ENCODE assay signal across 8 cellular contexts in the genomic region with DNA sequence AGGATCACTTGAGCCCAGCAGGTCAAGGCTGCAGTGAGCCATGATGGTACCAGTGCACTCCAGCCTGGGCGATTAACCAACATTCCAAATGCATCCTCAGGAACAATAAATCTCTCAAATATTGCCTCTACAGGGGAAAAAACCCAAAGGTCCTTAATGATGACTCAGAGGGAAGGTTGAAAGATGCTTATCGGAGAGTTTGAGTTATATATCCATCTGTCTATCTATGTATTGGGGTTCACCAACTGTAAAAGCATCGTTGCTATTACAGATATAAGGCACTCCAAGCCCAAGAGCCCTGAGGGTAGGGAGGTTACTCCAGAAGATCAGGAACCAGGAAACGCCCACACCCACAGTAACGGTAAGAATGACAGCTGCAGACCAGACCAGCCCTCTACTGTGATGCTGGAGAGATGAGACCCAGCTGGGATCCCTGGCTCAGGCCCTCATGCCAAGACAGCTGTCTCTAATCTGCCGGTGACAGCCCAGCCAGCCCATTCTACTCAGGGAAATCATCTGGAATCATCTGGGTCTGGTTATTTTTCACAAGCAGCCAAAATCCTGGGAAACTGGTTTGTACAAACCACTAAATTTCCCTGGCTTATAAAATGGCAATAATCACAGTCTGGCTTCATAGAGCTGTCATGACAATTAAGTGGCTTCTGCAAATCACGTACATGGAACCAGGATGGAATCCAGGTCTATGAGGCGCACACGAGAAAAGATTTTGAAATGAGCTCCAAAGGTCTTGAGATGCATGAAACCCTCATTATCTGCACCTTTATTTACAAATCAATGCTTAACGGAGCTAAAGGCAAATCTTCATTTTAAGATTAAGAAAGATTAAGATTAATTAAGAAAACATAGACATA. TPM values are rescaled to one million over a fixed set of nuclear protein-coding genes. Genes with fewer than 3 reads are reported as not detected.
DNase-seq lines count a peak whose midpoint lies in the region; ATAC-seq, FAIRE-seq and TF ChIP-seq lines count a peak whose summit lies in the region.
"Had no signal": no experiment of that assay in that cellular context is flagged by ENCODE, and none has a peak within 500 bp of the region (broad histone marks: within the 10 kb centered on the region; RNA-seq: fewer than 3 reads in every experiment).

No MANE protein-coding gene starts in this region.

- no peak for TF ChIP-seq POLR2A in Peyer's patch (IDR thresholded peaks at IDR 0.05)

- no peaks in the 10 kb centered on the region for H3K9me3 ChIP-seq in Peyer's patch
- no peaks in the 10 kb centered on the region for H3K9me3 ChIP-seq in pancreas

- H3K36me3 ChIP-seq in Peyer's patch: no peaks in the 10 kb centered on the region
- no peaks in the 10 kb centered on the region for H3K36me3 ChIP-seq in pancreas

- DNase-seq in GM03348 (ENCODE audit: low spot score): peak; percentile 87
- peak; percentile 20 to 54 (median 51) for DNase-seq in Peyer's patch
- no peak for DNase-seq in effector memory CD8-positive, alpha-beta T cell
- DNase-seq in pancreas: no peak
- DNase-seq in OCI-M1 (lab: John Stamatoyannopoulos, UW): no peak
- DNase-seq: retina had no signal

- H3K4me3 ChIP-seq in Peyer's patch: no peak overlapping the region
- H3K4me3 ChIP-seq in pancreas: no peak overlapping the region

- H3K4me3 Mint-ChIP-seq in effector memory CD8-positive, alpha-beta T cell: peak overlapping the region; percentile 54 to 59

- TF ChIP-seq CTCF in Peyer's patch (IDR thresholded peaks at IDR 0.05) (no peak), pancreas (IDR thresholded peaks at IDR 0.05) (no peak)

- 53 to 61% methylated on average over 10 of the region's 10 CpGs for WGBS in pancreas, 2 donors

- peaks cover 24 to 30% of the 10 kb centered on the region in 2 donors for H3K4me1 Mint-ChIP-seq in effector memory CD8-positive, alpha-beta T cell (ENCODE audit: low read depth in 2 of 2)

- H3K4me1 ChIP-seq in Peyer's patch (peaks cover 0 to 17% (median 9%) of the 10 kb centered on the region in 4 donors), pancreas (no peaks in the 10 kb centered on the region)

- intact Hi-C loops in pancreas (cut with DNase I): no loop called here

- H3K27ac ChIP-seq in Peyer's patch: peak overlapping the region in 3 of 4 donors; percentile 5 to 44 (median 6)
- no peak overlapping the region for H3K27ac ChIP-seq in pancreas

- H3K27ac Mint-ChIP-seq in effector memory CD8-positive, alpha-beta T cell: peak overlapping the region; percentile 76 to 79

- no peaks in the 10 kb centered on the region for H3K9me3 Mint-ChIP-seq in effector memory CD8-positive, alpha-beta T cell

- FAIRE-seq in pancreas (lab: Jason Lieb, UNC): no peak

- no peaks in the 10 kb centered on the region for H3K27me3 Mint-ChIP-seq in effector memory CD8-positive, alpha-beta T cell

- no peaks in the 10 kb centered on the region for H3K36me3 Mint-ChIP-seq in effector memory CD8-positive, alpha-beta T cell (ENCODE audit: insufficient read depth)

- H3K27me3 ChIP-seq in Peyer's patch (no peaks in the 10 kb centered on the region), pancreas (no peaks in the 10 kb centered on the region)

- no peak for ATAC-seq in effector memory CD8-positive, alpha-beta T cell (replicated peaks)
- peak in 3 of 4 donors; percentile 19 to 42 (median 40) for ATAC-seq in pancreas
- ATAC-seq in GM18502 (IDR thresholded peaks at IDR 0.05; ENCODE audit: poor library complexity, unreplicated experiment): no peak
- no peak for ATAC-seq in HG03196 (IDR thresholded peaks at IDR 0.05; ENCODE audit: unreplicated experiment)

RNA-seq across cellular contexts. Expression of a gene that starts 23.8 kb away (rescaled TPM):
- total RNA-seq in Peyer's patch (not detected), pancreas (not detected)
- polyA plus RNA-seq in pancreas: not detected

RNA-seq across cellular contexts. Expression of a gene that starts 26.9 kb away (rescaled TPM):
- total RNA-seq in Peyer's patch: under 1 TPM in 1 of 4 donors, not detected in 3; 0.67 TPM
- total RNA-seq in pancreas: under 1 TPM; 0.20 to 0.53 (median 0.31) TPM
- polyA plus RNA-seq in pancreas: 1 to 10 TPM in 1 of 2 donors, under 1 TPM in 1; 0.38 to 1.7 TPM

Comparison
In these comparisons a context has a peak if more than half of its experiments do, and no peak if none do; other contexts are left out.
1. DNase-seq: peak in GM03348 (single experiment) and Peyer's patch (3 of 3); none in effector memory CD8-positive, alpha-beta T cell (0 of 3), pancreas (0 of 6) and OCI-M1 (single experiment).
2. H3K27ac ChIP-seq: peak in Peyer's patch (3 of 4); none in pancreas (0 of 4).
3. ATAC-seq: peak in pancreas (3 of 4); none in effector memory CD8-positive, alpha-beta T cell (single experiment), GM18502 (single experiment) and HG03196 (single experiment).